ENCODE assay signal across 17 cellular contexts in the genomic region with DNA sequence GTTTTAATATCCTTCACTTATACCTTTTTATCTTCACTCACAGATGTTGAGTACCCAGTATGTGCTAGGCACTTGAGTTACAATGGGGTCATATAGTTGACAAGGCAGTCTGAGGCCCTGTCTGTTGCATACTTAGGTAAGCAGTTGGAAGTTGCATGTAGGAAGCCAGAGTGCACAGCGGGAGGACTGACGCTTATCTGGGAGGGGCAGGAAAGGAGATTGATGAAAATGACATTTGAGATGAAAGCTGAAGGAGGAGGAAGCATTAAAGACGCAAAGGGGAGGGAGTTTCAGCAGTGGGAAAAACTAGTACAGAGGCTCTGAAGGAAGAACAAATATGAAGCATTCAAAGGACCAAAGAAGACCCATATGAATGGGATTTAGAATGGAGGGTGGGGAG.
"Had no signal": no experiment of that assay in that cellular context is flagged by ENCODE, and none has a peak within 500 bp of the region (broad histone marks: within the 10 kb centered on the region; RNA-seq: fewer than 3 reads in every experiment).

No MANE protein-coding gene starts in this region.

- H3K27ac Mint-ChIP-seq: activated CD4-positive, alpha-beta memory T cell treated with anti-CD3 and anti-CD28 coated beads for 36 hours; memory B cell; T-helper 17 cell had no signal

- H3K9me3 Mint-ChIP-seq: activated CD4-positive, alpha-beta memory T cell treated with anti-CD3 and anti-CD28 coated beads for 36 hours; memory B cell; naive B cell had no signal

- DNase-seq: activated CD4-positive, alpha-beta memory T cell treated with anti-CD3 and anti-CD28 coated beads for 36 hours; activated CD4-positive, alpha-beta T cell treated with anti-CD3 and anti-CD28 coated beads for 48 hours; activated naive CD4-positive, alpha-beta T cell treated with Interleukin-2 at 50 U/mL for 16 hours; activated T-cell treated with anti-CD3 and anti-CD28 coated beads, Interleukin-2, amount 50 U/mL, for 48 hours; amygdala; cerebellar nuclear complex; cortex of kidney; head of caudate nucleus; naive B cell; psoas muscle; stimulated activated CD4-positive, alpha-beta T cell treated with anti-CD3 and anti-CD28 coated beads, Interleukin-4, amount 100 ng/mL, for 4 hours; stimulated activated naive CD8-positive, alpha-beta T cell treated with anti-CD3 and anti-CD28 coated beads, Interleukin-15, Interleukin-2, amounts not matched to agents 100 U/mL and 50 U/mL, for 24 hours; substantia nigra; T-helper 17 cell; thyroid gland had no signal

- H3K4me1 Mint-ChIP-seq: memory B cell, T-helper 17 cell had no signal

- ATAC-seq: gastroesophageal sphincter; psoas muscle; stimulated activated naive CD8-positive, alpha-beta T cell treated with anti-CD3 and anti-CD28 coated beads, Interleukin-15, Interleukin-2, amounts not matched to agents 100 U/mL and 50 U/mL, for 24 hours; T-helper 17 cell had no signal

- H3K4me3 Mint-ChIP-seq: activated CD4-positive, alpha-beta memory T cell treated with anti-CD3 and anti-CD28 coated beads for 36 hours; memory B cell; naive B cell; T-helper 17 cell had no signal

- H3K36me3 Mint-ChIP-seq: activated CD4-positive, alpha-beta memory T cell treated with anti-CD3 and anti-CD28 coated beads for 36 hours; memory B cell; naive B cell had no signal
